ENCODE assay signal across 24 cellular contexts in the genomic region with DNA sequence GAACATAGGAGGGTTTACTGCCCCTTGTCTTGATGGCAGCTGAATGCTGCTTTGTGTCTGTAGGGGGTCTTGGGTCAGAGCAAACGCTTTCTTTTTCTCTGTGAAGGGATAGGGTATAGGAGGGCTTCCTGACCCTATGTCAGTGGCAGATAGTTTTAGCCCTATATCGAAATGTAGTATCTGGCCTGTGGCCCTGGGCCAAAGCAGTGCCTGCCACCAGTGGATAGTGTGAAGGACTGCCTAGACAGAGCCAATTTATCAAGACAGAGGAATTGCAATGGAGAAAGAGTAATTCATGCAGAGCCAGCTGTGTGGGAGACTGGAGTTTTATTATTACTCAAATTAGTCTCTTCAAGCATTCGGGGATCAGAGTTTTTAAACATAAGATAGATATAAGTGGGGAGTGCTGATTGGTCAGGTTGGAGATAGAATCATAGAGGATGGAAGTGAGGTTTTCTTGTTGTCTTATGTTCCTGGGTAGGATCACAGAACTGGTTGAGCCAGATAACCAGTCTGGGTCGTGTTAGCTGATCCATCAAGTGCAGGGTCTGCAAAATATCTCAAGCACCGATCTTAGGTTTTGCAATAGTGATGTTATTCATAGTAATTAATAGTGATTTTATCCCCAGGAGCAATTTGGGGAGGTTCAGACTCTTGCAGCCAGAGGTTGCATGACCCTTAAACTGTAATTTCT.
"Had no signal": no experiment of that assay in that cellular context is flagged by ENCODE, and none has a peak within 500 bp of the region (broad histone marks: within the 10 kb centered on the region; RNA-seq: fewer than 3 reads in every experiment).

No MANE protein-coding gene starts in this region.

- H3K27ac ChIP-seq: coronary artery, epithelial cell of prostate, left lung, pancreas, psoas muscle, right atrium auricular region, tibial artery had no signal

- ATAC-seq: activated T-cell treated with anti-CD3 and anti-CD28 coated beads, Interleukin-2, amount 50 U/mL, for 72 hours; left lung; natural killer cell; pancreas; psoas muscle; stimulated activated effector memory CD8-positive, alpha-beta T cell treated with anti-CD3 and anti-CD28 coated beads, Interleukin-12 subunit alpha, Interleukin-12 subunit beta, amount 100 ng/mL, for 72 hours; stimulated activated naive CD8-positive, alpha-beta T cell treated with anti-CD3 and anti-CD28 coated beads, Interleukin-15, amount 100 ng/mL, for 72 hours; T-helper 17 cell had no signal

- H3K4me3 ChIP-seq: coronary artery, left lung, lung, pancreas, psoas muscle, right atrium auricular region, tibial artery had no signal

- DNase-seq: activated CD4-positive, alpha-beta memory T cell treated with anti-CD3 and anti-CD28 coated beads, Interleukin-2, amount 10 ng/mL, durations not matched to agents 7 days and 5 days; activated CD4-positive, alpha-beta T cell treated with anti-CD3 and anti-CD28 coated beads, Interleukin-2, amount 10 ng/mL, durations not matched to agents 24 days and 14 days; activated effector memory CD4-positive, alpha-beta T cell treated with Interleukin-2 at 50 U/mL for 16 hours; activated naive CD4-positive, alpha-beta T cell treated with anti-CD3 and anti-CD28 coated beads for 36 hours; activated naive CD8-positive, alpha-beta T cell treated with anti-CD3 and anti-CD28 coated beads, Interleukin-2, amount 10 ng/mL, durations not matched to agents 7 days and 5 days; activated T-cell treated with anti-CD3 and anti-CD28 coated beads, Interleukin-2, amount 50 U/mL, for 72 hours; amygdala; cerebellar nuclear complex; endodermal cell; foreskin fibroblast; kidney; left lung; natural killer cell; pancreas; psoas muscle; stimulated activated CD4-positive, alpha-beta T cell treated with anti-CD3 and anti-CD28 coated beads, Interleukin-1b, Interleukin-23, amount 100 ng/mL, for 48 hours; stimulated activated naive CD8-positive, alpha-beta T cell treated with anti-CD3 and anti-CD28 coated beads, Interleukin-15, amount 100 ng/mL, for 72 hours; T-helper 17 cell; tibial artery had no signal

- H3K9me3 ChIP-seq: left lung, pancreas, psoas muscle, right atrium auricular region, tibial artery had no signal

- H3K27me3 ChIP-seq: left lung, pancreas, right atrium auricular region, tibial artery had no signal

- H3K36me3 ChIP-seq: left lung, pancreas, right atrium auricular region, tibial artery had no signal

- H3K4me1 ChIP-seq: pancreas had no signal
